ENCODE assay signal across 9 cellular contexts in the genomic region with DNA sequence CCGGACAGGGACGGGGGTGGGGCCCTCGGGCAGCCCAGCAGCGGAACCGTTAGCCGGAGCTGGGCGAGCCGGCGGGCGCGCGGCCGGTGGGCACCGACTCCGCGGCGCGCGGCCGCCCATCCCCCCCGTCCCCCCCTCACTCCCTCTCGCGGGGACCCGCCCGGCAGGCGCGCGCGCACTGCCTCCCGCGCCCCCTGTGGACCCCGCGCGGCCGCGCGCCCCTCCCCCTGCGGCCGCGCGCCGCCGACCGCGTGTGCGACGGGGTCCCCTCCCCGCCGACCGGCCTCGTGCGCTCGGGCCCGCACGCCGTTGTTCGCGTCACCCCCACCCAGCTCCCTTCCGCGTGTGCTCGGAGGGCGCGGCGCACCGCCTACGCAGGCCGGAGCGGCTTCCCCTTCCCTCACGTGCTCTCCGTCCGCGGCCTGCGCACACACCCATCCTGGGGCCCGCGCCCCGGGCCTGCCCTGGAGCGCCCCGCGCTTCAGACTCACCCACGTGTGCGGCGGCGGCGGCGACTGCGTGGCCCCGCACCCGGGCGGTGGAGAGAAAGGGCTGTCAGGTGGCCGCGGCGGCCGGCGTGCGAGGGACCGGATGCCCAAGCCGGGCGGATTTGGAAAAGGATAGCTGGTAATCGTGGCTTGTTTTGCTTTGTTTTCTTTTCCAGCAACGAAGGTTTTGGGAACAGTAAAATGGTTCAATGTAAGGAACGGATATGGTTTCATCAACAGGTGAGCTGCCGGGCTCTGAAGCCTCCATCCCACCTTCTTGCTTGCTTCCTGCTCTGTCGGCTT. TPM values are rescaled to one million over a fixed set of nuclear protein-coding genes. Genes with fewer than 3 reads are reported as not detected.
A peak's percentile ranks its signal among the peaks of the same experiment; 100 is the strongest.
DNase-seq lines count a peak whose midpoint lies in the region; ATAC-seq and TF ChIP-seq lines count a peak whose summit lies in the region.
"Had no signal": no experiment of that assay in that cellular context is flagged by ENCODE, and none has a peak within 500 bp of the region (broad histone marks: within the 10 kb centered on the region; RNA-seq: fewer than 3 reads in every experiment).

No MANE protein-coding gene starts in this region.

- 0 out of 2 replicates have a peak overlapping the region, but pooled peaks have one; percentile 19 for H2AFZ ChIP-seq in PC-3 (ENCODE audit: low read length)
- H2AFZ ChIP-seq in fibroblast of lung (ENCODE audit: low read length): no peak overlapping the region

- no peaks in the 10 kb centered on the region for H3K9me2 ChIP-seq in PC-3 (replicated peaks; ENCODE audit: low read length)

- peaks cover 47% of the 10 kb centered on the region for H4K20me1 ChIP-seq in PC-3 (ENCODE audit: low read length)
- peaks cover 6% of the 10 kb centered on the region for H4K20me1 ChIP-seq in fibroblast of lung (ENCODE audit: control insufficient read depth, extremely low read depth, insufficient read depth, low read length)

- H3K27me3 Mint-ChIP-seq in activated T-cell treated with anti-CD3 and anti-CD28 coated beads, Interleukin-2, amount 50 U/mL, for 72 hours (ENCODE audit: low read depth): no peaks in the 10 kb centered on the region
- no peaks in the 10 kb centered on the region for H3K27me3 Mint-ChIP-seq in naive thymus-derived CD4-positive, alpha-beta T cell
- no peaks in the 10 kb centered on the region for H3K27me3 Mint-ChIP-seq in stimulated activated naive B cell treated with anti-CD40 and anti-IgM and Interleukin-4, amounts not matched to agents 10 μg/mL and 1 μg/mL and 100 μg/mL, for 72 hours

- peak overlapping the region; percentile 99 for H3K27ac Mint-ChIP-seq in activated T-cell treated with anti-CD3 and anti-CD28 coated beads, Interleukin-2, amount 50 U/mL, for 72 hours
- H3K27ac Mint-ChIP-seq in naive thymus-derived CD4-positive, alpha-beta T cell: peak overlapping the region; percentile 88 to 97 (median 93)
- H3K27ac Mint-ChIP-seq in stimulated activated naive B cell treated with anti-CD40 and anti-IgM and Interleukin-4, amounts not matched to agents 10 μg/mL and 1 μg/mL and 100 μg/mL, for 72 hours: peak overlapping the region; percentile 96

- TF ChIP-seq CTCF in AG09319 (IDR thresholded peaks at IDR 0.05; ENCODE audit: low read depth, low read length) (no peak), PC-3 (conservative IDR thresholded peaks at IDR 0.05; ENCODE audit: low read depth, low read length) (no peak), fibroblast of lung (conservative IDR thresholded peaks at IDR 0.05 in 1 of 2, IDR thresholded peaks at IDR 0.05 in 1 of 2; ENCODE audit: low read depth in 1 of 2, low read length in 2 of 2) (no peak)

- H3K4me3 ChIP-seq in PC-3 (ENCODE audit: low read length) (peak overlapping the region; percentile 79), fibroblast of lung (replicated peaks in 1 of 4; ENCODE audit: control extremely low read depth in 1 of 4, insufficient read depth in 1 of 4, low read depth in 3 of 4, low read length in 4 of 4) (peak overlapping the region; percentile 61 to 95 (median 78))
- H3K4me3 ChIP-seq in naive thymus-derived CD4-positive, alpha-beta T cell (ENCODE audit: low read length): peak overlapping the region; percentile 56

- CTCF ChIA-PET in PC-3 (lab: Charles Lee): no interaction called here
- CTCF ChIA-PET in naive thymus-derived CD4-positive, alpha-beta T cell (lab: Charles Lee): interaction anchor here (0.6 to 1.5 kb wide), 4 partner anchors 13 to 163 kb away, joined by 3 to 6 read pairs (median 4); a partner anchor contains a TSS

- H3K9me3 ChIP-seq in PC-3 (ENCODE audit: low read length): no peaks in the 10 kb centered on the region
- no peaks in the 10 kb centered on the region for H3K9me3 ChIP-seq in fibroblast of lung (ENCODE audit: control insufficient read depth, insufficient read depth, low read depth, low read length)
- no peaks in the 10 kb centered on the region for H3K9me3 ChIP-seq in naive thymus-derived CD4-positive, alpha-beta T cell (ENCODE audit: control insufficient read depth in 2 of 3, low read length in 3 of 3)

- peaks cover 16 to 20% of the 10 kb centered on the region in 2 donors for H3K36me3 Mint-ChIP-seq in activated T-cell treated with anti-CD3 and anti-CD28 coated beads, Interleukin-2, amount 50 U/mL, for 72 hours (ENCODE audit: insufficient read depth in 2 of 2)
- H3K36me3 Mint-ChIP-seq in naive thymus-derived CD4-positive, alpha-beta T cell: peaks cover 0 to 29% (median 15%) of the 10 kb centered on the region in 5 donors
- peaks cover 36 to 54% of the 10 kb centered on the region in 2 donors for H3K36me3 Mint-ChIP-seq in stimulated activated naive B cell treated with anti-CD40 and anti-IgM and Interleukin-4, amounts not matched to agents 10 μg/mL and 1 μg/mL and 100 μg/mL, for 72 hours

- BruUV-seq in PC-3 (replicated peaks; lab: Mats Ljungman, UMichigan): no TSS peak

- H3K4me1 Mint-ChIP-seq in activated T-cell treated with anti-CD3 and anti-CD28 coated beads, Interleukin-2, amount 50 U/mL, for 72 hours (ENCODE audit: low read depth): peaks cover 59% of the 10 kb centered on the region
- H3K4me1 Mint-ChIP-seq in naive thymus-derived CD4-positive, alpha-beta T cell: peaks cover 51 to 74% (median 64%) of the 10 kb centered on the region in 7 donors
- H3K4me1 Mint-ChIP-seq in stimulated activated naive B cell treated with anti-CD40 and anti-IgM and Interleukin-4, amounts not matched to agents 10 μg/mL and 1 μg/mL and 100 μg/mL, for 72 hours: peaks cover 32 to 65% of the 10 kb centered on the region in 2 donors

- H3K9me3 Mint-ChIP-seq in activated T-cell treated with anti-CD3 and anti-CD28 coated beads, Interleukin-2, amount 50 U/mL, for 72 hours: no peaks in the 10 kb centered on the region
- H3K9me3 Mint-ChIP-seq in naive thymus-derived CD4-positive, alpha-beta T cell: peaks cover 0 to 2% (median 0%) of the 10 kb centered on the region in 11 donors
- no peaks in the 10 kb centered on the region for H3K9me3 Mint-ChIP-seq in stimulated activated naive B cell treated with anti-CD40 and anti-IgM and Interleukin-4, amounts not matched to agents 10 μg/mL and 1 μg/mL and 100 μg/mL, for 72 hours

- H3K79me2 ChIP-seq in PC-3 (ENCODE audit: low read length) (peaks cover 74% of the 10 kb centered on the region), fibroblast of lung (ENCODE audit: control insufficient read depth, insufficient read depth, low read length) (peaks cover 52% of the 10 kb centered on the region)

- H3K27ac ChIP-seq in PC-3 (ENCODE audit: low read length) (peak overlapping the region; percentile 40), fibroblast of lung (ENCODE audit: insufficient read depth, low read length) (peak overlapping the region; percentile 81)
- H3K27ac ChIP-seq in naive thymus-derived CD4-positive, alpha-beta T cell (ENCODE audit: low read depth, low read length): peak overlapping the region; percentile 73

- H3K36me3 ChIP-seq in PC-3 (ENCODE audit: low read depth, low read length) (peaks cover 38% of the 10 kb centered on the region), fibroblast of lung (ENCODE audit: control insufficient read depth, insufficient read depth, low read length) (peaks cover 3% of the 10 kb centered on the region)
- no peaks in the 10 kb centered on the region for H3K36me3 ChIP-seq in naive thymus-derived CD4-positive, alpha-beta T cell (ENCODE audit: control insufficient read depth in 2 of 3, insufficient read depth in 3 of 3, low read length in 3 of 3)

- peak; percentile 41 for DNase-seq in AG09319 (ENCODE audit: extremely low read depth, low read depth)
- peak; percentile 57 for DNase-seq in PC-3
- DNase-seq in activated T-cell treated with anti-CD3 and anti-CD28 coated beads, Interleukin-2, amount 50 U/mL, for 72 hours: peak; percentile 75 to 77
- peak; percentile 71 to 79 for DNase-seq in fibroblast of lung (ENCODE audit: low read depth in 2 of 2)
- peak; percentile 50 to 70 (median 63) for DNase-seq in naive thymus-derived CD4-positive, alpha-beta T cell
- peak; percentile 68 for DNase-seq in stimulated activated naive B cell treated with anti-CD40 and anti-IgM and Interleukin-4, amounts not matched to agents 10 μg/mL and 1 μg/mL and 100 μg/mL, for 72 hours

- H3K27me3 ChIP-seq in PC-3 (ENCODE audit: low read length) (no peaks in the 10 kb centered on the region), fibroblast of lung (ENCODE audit: control insufficient read depth, insufficient read depth, low read length) (no peaks in the 10 kb centered on the region)
- no peaks in the 10 kb centered on the region for H3K27me3 ChIP-seq in naive thymus-derived CD4-positive, alpha-beta T cell (ENCODE audit: control insufficient read depth in 2 of 2, insufficient read depth in 2 of 2, low read length in 2 of 2)

- POLR2A ChIA-PET in PC-3 (lab: Charles Lee; ENCODE audit: unreplicated experiment): interaction anchor here (0.5 to 0.7 kb wide), 9 partner anchors 51 to 840 kb away, joined by 3 to 7 read pairs (median 4); a partner anchor contains a TSS
- POLR2A ChIA-PET in naive thymus-derived CD4-positive, alpha-beta T cell (lab: Charles Lee): interaction anchor here (0.6 to 4.8 kb wide), 29 partner anchors 7 to 489 kb away, joined by 3 to 85 read pairs (median 4); a partner anchor contains a TSS

- no peaks in the 10 kb centered on the region for H3F3A ChIP-seq in PC-3 (ENCODE audit: low read length, unreplicated experiment)

- peak; percentile 46 for ATAC-seq in GM19035 (IDR thresholded peaks at IDR 0.05; ENCODE audit: unreplicated experiment)
- ATAC-seq in HG03196 (IDR thresholded peaks at IDR 0.05; ENCODE audit: unreplicated experiment): peak; percentile 42
- peak; percentile 17 for ATAC-seq in PC-3
- ATAC-seq in activated T-cell treated with anti-CD3 and anti-CD28 coated beads, Interleukin-2, amount 50 U/mL, for 72 hours (replicated peaks in 1 of 2): peak; percentile 39 to 50
- peak; percentile 57 for ATAC-seq in naive thymus-derived CD4-positive, alpha-beta T cell
- peak; percentile 56 to 64 for ATAC-seq in stimulated activated naive B cell treated with anti-CD40 and anti-IgM and Interleukin-4, amounts not matched to agents 10 μg/mL and 1 μg/mL and 100 μg/mL, for 72 hours (replicated peaks)

- H3K4me3 Mint-ChIP-seq in activated T-cell treated with anti-CD3 and anti-CD28 coated beads, Interleukin-2, amount 50 U/mL, for 72 hours: peak overlapping the region; percentile 95 to 99
- H3K4me3 Mint-ChIP-seq in naive thymus-derived CD4-positive, alpha-beta T cell: peak overlapping the region; percentile 87 to 99 (median 96)
- H3K4me3 Mint-ChIP-seq in stimulated activated naive B cell treated with anti-CD40 and anti-IgM and Interleukin-4, amounts not matched to agents 10 μg/mL and 1 μg/mL and 100 μg/mL, for 72 hours: peak overlapping the region; percentile 89 to 91

- intact Hi-C loops in PC-3 (cut with micrococcal nuclease): loop anchor here (1.0 to 5.0 kb wide), 3 partner anchors 24 to 341 kb away; a partner anchor contains a TSS
- intact Hi-C loops in naive thymus-derived CD4-positive, alpha-beta T cell (cut with micrococcal nuclease): loop anchor here (1.0 to 10.0 kb wide), 17 partner anchors 25 to 1262 kb away; a partner anchor contains a TSS

- peaks cover 43% of the 10 kb centered on the region for H3K4me1 ChIP-seq in PC-3 (ENCODE audit: insufficient read depth, low read length)
- peaks cover 12% of the 10 kb centered on the region for H3K4me1 ChIP-seq in fibroblast of lung (ENCODE audit: control insufficient read depth, extremely low read depth, insufficient read depth, low read length)
- H3K4me1 ChIP-seq in naive thymus-derived CD4-positive, alpha-beta T cell (ENCODE audit: control insufficient read depth in 2 of 2, insufficient read depth in 2 of 2, low read length in 2 of 2): peaks cover 45 to 52% of the 10 kb centered on the region in 2 donors

- H3K4me2 ChIP-seq in PC-3 (ENCODE audit: low read length): peak overlapping the region; percentile 92
- peak overlapping the region; percentile 96 for H3K4me2 ChIP-seq in fibroblast of lung (ENCODE audit: extremely low read depth, insufficient read depth, low read length)

- H3K9ac ChIP-seq in PC-3 (ENCODE audit: low read length) (peak overlapping the region; percentile 96), fibroblast of lung (ENCODE audit: insufficient read depth, low read length) (peak overlapping the region; percentile 74)

RNA-seq across cellular contexts. Expression of a gene that starts 0.7 kb away (rescaled TPM):
- total RNA-seq in PC-3 (2014; rRNA removed) (1,259 and 1,468 TPM in 2 replicates), fibroblast of lung (500 and 795 TPM in 2 replicates)
- total RNA-seq in activated T-cell treated with anti-CD3 and anti-CD28 coated beads, Interleukin-2, amount 50 U/mL, for 72 hours: 100 to 1,000 TPM; 486 to 615 TPM
- 799 and 1,134 TPM in 2 replicates for polyA plus RNA-seq in fibroblast of lung
- polyA plus RNA-seq in fibroblast of lung (2012): 825 and 1,082 TPM in 2 replicates
- 145 and 159 TPM in 2 replicates for polyA minus RNA-seq in fibroblast of lung (ENCODE audit: low replicate concordance)
- total RNA-seq in naive thymus-derived CD4-positive, alpha-beta T cell: 100 to 1,000 TPM; 277 to 471 (median 287) TPM
- 10 to 100 TPM; 66.6 to 71.2 TPM for polyA plus RNA-seq in naive thymus-derived CD4-positive, alpha-beta T cell

RNA-seq across cellular contexts. Expression of a gene that starts 24.7 kb away (rescaled TPM):
- total RNA-seq in PC-3 (2014; rRNA removed) (81.5 and 103 TPM in 2 replicates), fibroblast of lung (13.1 and 19.0 TPM in 2 replicates)
- total RNA-seq in activated T-cell treated with anti-CD3 and anti-CD28 coated beads, Interleukin-2, amount 50 U/mL, for 72 hours: 10 to 100 TPM; 74.2 to 89.9 TPM
- 32.3 and 56.5 TPM in 2 replicates for polyA plus RNA-seq in fibroblast of lung
- 23.7 and 51.5 TPM in 2 replicates for polyA plus RNA-seq in fibroblast of lung (2012)
- 10.4 TPM in 1 of 2 replicates, not detected in the other for polyA minus RNA-seq in fibroblast of lung (ENCODE audit: low replicate concordance)
- total RNA-seq in naive thymus-derived CD4-positive, alpha-beta T cell: 10 to 100 TPM; 28.0 to 76.8 (median 40.7) TPM
- 10 to 100 TPM; 70.1 to 79.7 TPM for polyA plus RNA-seq in naive thymus-derived CD4-positive, alpha-beta T cell

RNA-seq across cellular contexts. Expression of a gene that starts 57.1 kb away (rescaled TPM):
- total RNA-seq in PC-3 (2014; rRNA removed) (0.17 TPM in 1 of 2 replicates, not detected in the other), fibroblast of lung (not detected in 2 replicates)
- total RNA-seq in activated T-cell treated with anti-CD3 and anti-CD28 coated beads, Interleukin-2, amount 50 U/mL, for 72 hours: not detected
- polyA plus RNA-seq in fibroblast of lung: not detected in 2 replicates
- polyA plus RNA-seq in fibroblast of lung (2012): not detected in 2 replicates
- not detected in 2 replicates for polyA minus RNA-seq in fibroblast of lung (ENCODE audit: low replicate concordance)
- not detected for total RNA-seq in naive thymus-derived CD4-positive, alpha-beta T cell
- polyA plus RNA-seq in naive thymus-derived CD4-positive, alpha-beta T cell: not detected
- total RNA-seq: T-helper 1 cell treated with Interleukin-12 subunit alpha and Interleukin-12 subunit beta and Interleukin-4 antibody, amounts not matched to agents 30 ng/mL and 1 ng/mL, for 36 hours had no signal

Comparison
In these comparisons a context has a peak if more than half of its experiments do, and no peak if none do; other contexts are left out.
1. Peak in every context shown above with its lines: DNase-seq, ATAC-seq, H3K4me3 ChIP-seq and H3K27ac ChIP-seq.